ENCODE assay signal across 9 cellular contexts in the genomic region with DNA sequence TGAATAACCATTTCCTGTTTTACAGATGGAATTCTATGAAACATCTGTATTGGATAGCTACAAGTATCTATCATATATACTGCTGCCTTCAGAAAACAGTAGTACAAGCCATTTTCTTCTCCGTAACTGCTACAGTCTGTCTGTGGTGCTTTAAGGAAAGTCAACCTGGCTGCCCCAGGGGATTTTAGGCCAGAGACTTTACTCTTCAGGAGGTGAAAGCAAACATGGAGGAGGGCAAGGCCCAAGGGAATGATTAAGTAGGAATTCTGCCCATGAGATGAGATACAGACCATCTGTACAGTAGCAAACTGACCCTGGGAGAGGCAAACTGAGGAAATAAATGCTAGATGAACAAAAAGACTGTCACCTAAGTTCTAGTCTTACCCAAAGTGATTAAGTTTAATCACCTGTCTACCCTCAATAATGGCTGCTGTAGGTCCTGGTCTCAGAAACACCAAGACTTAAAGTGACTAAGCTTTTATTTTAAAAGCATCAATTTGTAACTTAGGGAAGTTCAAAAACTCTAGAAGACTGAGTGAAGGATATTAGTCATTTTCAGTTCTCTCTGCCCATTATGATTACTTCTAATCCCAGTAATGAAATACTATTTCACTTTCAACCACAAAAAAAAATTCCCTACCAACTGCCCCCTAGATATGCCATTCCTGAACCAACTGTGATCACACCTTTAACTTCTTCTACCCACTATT. TPM values are rescaled to one million over a fixed set of nuclear protein-coding genes. Genes with fewer than 3 reads are reported as not detected.
DNase-seq lines count a peak whose midpoint lies in the region; ATAC-seq and TF ChIP-seq lines count a peak whose summit lies in the region.
"Had no signal": no experiment of that assay in that cellular context is flagged by ENCODE, and none has a peak within 500 bp of the region (broad histone marks: within the 10 kb centered on the region; RNA-seq: fewer than 3 reads in every experiment).

No MANE protein-coding gene starts in this region.

- H3K4me3 Mint-ChIP-seq in IgD-negative memory B cell = peak overlapping the region in 3 of 4 donors; percentile 9 to 57 (median 18)

- H3K36me3 ChIP-seq in BE2C = no peaks in the 10 kb centered on the region

- H3K27ac Mint-ChIP-seq in IgD-negative memory B cell = peak overlapping the region in 2 of 3 donors; percentile 25 to 65

- DNase-seq in islet precursor cell (peak; percentile 68), OCI-M1 (lab: John Stamatoyannopoulos, UW) (no peak), BE2C (no peak), mucosa of gallbladder (ENCODE audit: low spot score) (no peak), NCI-H510A treated with DMSO at 0.1 percent for 48 hours (lab: John Stamatoyannopoulos, UW) (no peak)

- no peaks in the 10 kb centered on the region for H3K27me3 Mint-ChIP-seq in IgD-negative memory B cell

- H3K4me1 ChIP-seq in BE2C = no peaks in the 10 kb centered on the region

- H3K9me3 ChIP-seq in BE2C = no peaks in the 10 kb centered on the region
- H3K9me3 ChIP-seq: SJSA1 had no signal

- no peak overlapping the region for H3K4me3 ChIP-seq in BE2C (ENCODE audit: low read depth, low read length)
- H3K4me3 ChIP-seq: SJSA1 had no signal

- peaks cover 47 to 61% (median 58%) of the 10 kb centered on the region in 3 donors for H3K4me1 Mint-ChIP-seq in IgD-negative memory B cell

- no peak for TF ChIP-seq CTCF in BE2C (IDR thresholded peaks at IDR 0.05; ENCODE audit: low read depth, low read length)

- ATAC-seq in GM18498 (IDR thresholded peaks at IDR 0.05; ENCODE audit: unreplicated experiment) = peak; percentile 84
- peak; percentile 79 for ATAC-seq in GM21529 (IDR thresholded peaks at IDR 0.05; ENCODE audit: unreplicated experiment)

- no peaks in the 10 kb centered on the region for H3K9me3 Mint-ChIP-seq in IgD-negative memory B cell

- H3K36me3 Mint-ChIP-seq in IgD-negative memory B cell = no peaks in the 10 kb centered on the region

- H3K27me3 ChIP-seq in BE2C = no peaks in the 10 kb centered on the region
- H3K27me3 ChIP-seq: SJSA1 had no signal

RNA-seq across cellular contexts. Expression of gene MBD2, which starts 14.8 kb away (rescaled TPM):
- polyA plus RNA-seq in IgD-negative memory B cell = 12.3 TPM
- polyA plus RNA-seq in BE2C (2012; ENCODE audit: insufficient read depth, insufficient read length, low read depth) = 33.7 TPM
- 71.6 TPM for total RNA-seq in mucosa of gallbladder

RNA-seq across cellular contexts. Expression of gene POLI, which starts 59.7 kb away (rescaled TPM):
- polyA plus RNA-seq in IgD-negative memory B cell = 5.4 TPM
- polyA plus RNA-seq in BE2C (2012; ENCODE audit: insufficient read depth, insufficient read length, low read depth) = 6.2 TPM
- total RNA-seq in mucosa of gallbladder = 27.2 TPM
